In genomic region chr2:234963785-234964615, GRCh38 we compare ENCODE assay signal across 12 cellular contexts. TPM values are rescaled to one million over a fixed set of nuclear protein-coding genes. Genes with fewer than 3 reads are reported as not detected.
DNase-seq lines count a peak whose midpoint lies in the region; ATAC-seq and TF ChIP-seq lines count a peak whose summit lies in the region.
"Had no signal": no experiment of that assay in that cellular context is flagged by ENCODE, and none has a peak within 500 bp of the region (broad histone marks: within the 10 kb centered on the region; RNA-seq: fewer than 3 reads in every experiment).

No MANE protein-coding gene starts in this region.

- TF ChIP-seq CTCF in HEK293 (tag by site-specific recombination; IDR thresholded peaks at IDR 0.05) (no peak), gastroesophageal sphincter (IDR thresholded peaks at IDR 0.05) (no peak), smooth muscle cell (IDR thresholded peaks at IDR 0.05; ENCODE audit: borderline replicate concordance, insufficient read depth, poor library complexity, severe bottlenecking) (no peak), osteocyte (IDR thresholded peaks at IDR 0.05) (no peak)
- no peak for TF ChIP-seq CTCF in CD4-positive, alpha-beta T cell (IDR thresholded peaks at IDR 0.05)

- H3K4me3 ChIP-seq in HEK293 (ENCODE audit: low read depth, low read length) (no peak overlapping the region), gastroesophageal sphincter (no peak overlapping the region), smooth muscle cell (no peak overlapping the region)
- H3K4me3 ChIP-seq: HAP-1 had no signal

- H3K36me3 Mint-ChIP-seq in osteocyte (ENCODE audit: unreplicated experiment) = peaks cover 6% of the 10 kb centered on the region
- H3K36me3 Mint-ChIP-seq in CD4-positive, alpha-beta T cell (ENCODE audit: low read depth) = no peaks in the 10 kb centered on the region
- H3K36me3 Mint-ChIP-seq: activated CD8-positive, alpha-beta memory T cell treated with anti-CD3 and anti-CD28 coated beads, Interleukin-2, amount 10 ng/mL, durations not matched to agents 7 days and 5 days had no signal

- no peaks in the 10 kb centered on the region for H3K27me3 Mint-ChIP-seq in osteocyte (ENCODE audit: unreplicated experiment)
- H3K27me3 Mint-ChIP-seq in CD4-positive, alpha-beta T cell = peaks cover 10% of the 10 kb centered on the region
- H3K27me3 Mint-ChIP-seq: activated CD8-positive, alpha-beta memory T cell treated with anti-CD3 and anti-CD28 coated beads, Interleukin-2, amount 10 ng/mL, durations not matched to agents 7 days and 5 days had no signal

- no peak overlapping the region for H3K27ac Mint-ChIP-seq in osteocyte (ENCODE audit: unreplicated experiment)
- no peak overlapping the region for H3K27ac Mint-ChIP-seq in CD4-positive, alpha-beta T cell
- H3K27ac Mint-ChIP-seq: activated CD8-positive, alpha-beta memory T cell treated with anti-CD3 and anti-CD28 coated beads, Interleukin-2, amount 10 ng/mL, durations not matched to agents 7 days and 5 days had no signal

- ATAC-seq in gastroesophageal sphincter (peak; percentile 65), HG03439 (IDR thresholded peaks at IDR 0.05; ENCODE audit: unreplicated experiment) (no peak)
- no peak for ATAC-seq in CD4-positive, alpha-beta T cell (ENCODE audit: poor library complexity)
- ATAC-seq: activated CD8-positive, alpha-beta memory T cell treated with anti-CD3 and anti-CD28 coated beads, Interleukin-2, amount 10 ng/mL, durations not matched to agents 7 days and 5 days had no signal

- WGBS in gastroesophageal sphincter (ENCODE audit: low coverage in 1 of 2), 2 donors = 41% methylated on average over 5 of the region's 10 CpGs; no CpG with 5 or more reads in 1 of the 2 donors
- 64% methylated on average over 10 of the region's 10 CpGs for WGBS in smooth muscle cell (ENCODE audit: low lambda C conversion rate)

- H3K36me3 ChIP-seq in HEK293 (ENCODE audit: control insufficient read depth in 2 of 2, insufficient read depth in 1 of 2, low read length in 2 of 2) = no peaks in the 10 kb centered on the region
- H3K36me3 ChIP-seq in gastroesophageal sphincter = no peaks in the 10 kb centered on the region
- no peaks in the 10 kb centered on the region for H3K36me3 ChIP-seq in smooth muscle cell (ENCODE audit: low read depth)
- H3K36me3 ChIP-seq: HAP-1, neutrophil had no signal

- peaks cover 100% of the 10 kb centered on the region for H4K20me1 ChIP-seq in smooth muscle cell (ENCODE audit: low read depth)

- H3K4me2 ChIP-seq in smooth muscle cell = peak overlapping the region; percentile 52

- intact Hi-C loops in CD4-positive, alpha-beta T cell (cut with DNase I, micrococcal nuclease) = no loop called here

- no peak for TF ChIP-seq EP300 in gastroesophageal sphincter (IDR thresholded peaks at IDR 0.05)

- peaks cover 10% of the 10 kb centered on the region for H3F3A ChIP-seq in smooth muscle cell (ENCODE audit: low read depth)

- TF ChIP-seq POLR2A in gastroesophageal sphincter (IDR thresholded peaks at IDR 0.05) = no peak

- H3K9me3 ChIP-seq in HEK293 (ENCODE audit: control insufficient read depth, insufficient read depth, low read depth, low read length) (no peaks in the 10 kb centered on the region), gastroesophageal sphincter (no peaks in the 10 kb centered on the region), smooth muscle cell (replicated peaks; ENCODE audit: low read depth) (no peaks in the 10 kb centered on the region)
- no peaks in the 10 kb centered on the region for H3K9me3 ChIP-seq in CD4-positive, alpha-beta T cell (ENCODE audit: control insufficient read depth, low read length)
- H3K9me3 ChIP-seq: HAP-1, neutrophil had no signal

- no peaks in the 10 kb centered on the region for H3K27me3 ChIP-seq in gastroesophageal sphincter
- H3K27me3 ChIP-seq in smooth muscle cell (ENCODE audit: low read depth) = no peaks in the 10 kb centered on the region
- H3K27me3 ChIP-seq in CD4-positive, alpha-beta T cell (ENCODE audit: control insufficient read depth, insufficient read depth, low read length) = no peaks in the 10 kb centered on the region

- peaks cover 30% of the 10 kb centered on the region for H3K4me1 ChIP-seq in HEK293 (ENCODE audit: control insufficient read depth, insufficient read depth, low read length)
- peaks cover 0 to 32% (median 11%) of the 10 kb centered on the region in 3 donors for H3K4me1 ChIP-seq in gastroesophageal sphincter
- H3K4me1 ChIP-seq in smooth muscle cell (ENCODE audit: low read depth) = peaks cover 38% of the 10 kb centered on the region

- no peak overlapping the region for H3K4me3 Mint-ChIP-seq in osteocyte (ENCODE audit: unreplicated experiment)
- H3K4me3 Mint-ChIP-seq in CD4-positive, alpha-beta T cell = no peak overlapping the region
- H3K4me3 Mint-ChIP-seq: activated CD8-positive, alpha-beta memory T cell treated with anti-CD3 and anti-CD28 coated beads, Interleukin-2, amount 10 ng/mL, durations not matched to agents 7 days and 5 days had no signal

- no peak overlapping the region for H2AFZ ChIP-seq in smooth muscle cell (ENCODE audit: low read depth)

- CTCF ChIA-PET in HEK293 (lab: Yijun Ruan, JAX) = no interaction called here
- CTCF ChIA-PET in CD4-positive, alpha-beta T cell (lab: Charles Lee) = no interaction called here

- H3K9me3 Mint-ChIP-seq in osteocyte (ENCODE audit: unreplicated experiment) = no peaks in the 10 kb centered on the region
- no peaks in the 10 kb centered on the region for H3K9me3 Mint-ChIP-seq in CD4-positive, alpha-beta T cell

- DNase-seq in SW480 (ENCODE audit: low spot score) (peak; percentile 59), smooth muscle cell (lab: John Stamatoyannopoulos, UW; ENCODE audit: unreplicated experiment) (no peak), osteocyte (ENCODE audit: extremely low spot score, unreplicated experiment) (no peak), NCI-H345 (lab: John Stamatoyannopoulos, UW) (no peak)
- DNase-seq in CD4-positive, alpha-beta T cell = no peak
- DNase-seq: activated CD8-positive, alpha-beta memory T cell treated with anti-CD3 and anti-CD28 coated beads, Interleukin-2, amount 10 ng/mL, durations not matched to agents 7 days and 5 days; NCI-H2081 treated with DMSO at 0.1 percent for 48 hours had no signal

- peaks cover 97% of the 10 kb centered on the region for H3K79me2 ChIP-seq in smooth muscle cell (ENCODE audit: low read depth)

- no peak overlapping the region; the same call in 1 of the 2 replicates for H3K27ac ChIP-seq in HEK293 (ENCODE audit: extremely low read depth, low read depth, low read length)
- peak overlapping the region in 1 of 4 donors; percentile 34 for H3K27ac ChIP-seq in gastroesophageal sphincter
- H3K27ac ChIP-seq in smooth muscle cell (ENCODE audit: low read depth) = peak overlapping the region; percentile 74
- no peak overlapping the region for H3K27ac ChIP-seq in CD4-positive, alpha-beta T cell (ENCODE audit: low read depth, low read length)
- H3K27ac ChIP-seq: neutrophil had no signal

- peak overlapping the region; percentile 21 for H3K9ac ChIP-seq in smooth muscle cell (ENCODE audit: low read depth)

- POLR2A ChIA-PET in HEK293 (lab: Yijun Ruan, JAX) = no interaction called here
- POLR2A ChIA-PET in CD4-positive, alpha-beta T cell (lab: Charles Lee) = no interaction called here

- peaks cover 67% of the 10 kb centered on the region for H3K4me1 Mint-ChIP-seq in osteocyte (ENCODE audit: unreplicated experiment)
- H3K4me1 Mint-ChIP-seq in CD4-positive, alpha-beta T cell (ENCODE audit: low read depth) = no peaks in the 10 kb centered on the region
- H3K4me1 Mint-ChIP-seq: activated CD8-positive, alpha-beta memory T cell treated with anti-CD3 and anti-CD28 coated beads, Interleukin-2, amount 10 ng/mL, durations not matched to agents 7 days and 5 days had no signal

TF ChIP-seq in HEK293, 187 proteins besides CTCF, POLR2A, EP300 and RAD21 (continues in another document):
- peak; percentile 64; the same call in 1 of the 2 replicates for TF ChIP-seq ZNF660 (tag by site-specific recombination; IDR thresholded peaks at IDR 0.05)
- no peak for TF ChIP-seq ZNF202 (tag by site-specific recombination; IDR thresholded peaks at IDR 0.05; ENCODE audit: borderline replicate concordance)
- TF ChIP-seq ZSCAN16 (tag by site-specific recombination; IDR thresholded peaks at IDR 0.05) = no peak
- peak; percentile 13; the same call in 1 of the 2 replicates for TF ChIP-seq ZNF335 (tag by site-specific recombination; conservative IDR thresholded peaks at IDR 0.05)
- TF ChIP-seq PRDM6 (tag by site-specific recombination; IDR thresholded peaks at IDR 0.05) = peak; percentile 61; the same call in 1 of the 2 replicates
- no peak for TF ChIP-seq ZNF302 (tag by site-specific recombination; IDR thresholded peaks at IDR 0.05; ENCODE audit: low read depth)
- TF ChIP-seq ZNF544 (tag by site-specific recombination; IDR thresholded peaks at IDR 0.05) = no peak
- no peak for TF ChIP-seq ZNF791 (tag by site-specific recombination; IDR thresholded peaks at IDR 0.05)
- no peak for TF ChIP-seq ZNF426 (tag by site-specific recombination; IDR thresholded peaks at IDR 0.05)
- no peak for TF ChIP-seq ZNF792 (tag by site-specific recombination; IDR thresholded peaks at IDR 0.05)
- no peak for TF ChIP-seq ZNF621 (tag by site-specific recombination; IDR thresholded peaks at IDR 0.05)

RNA-seq across cellular contexts. Expression of gene SH3BP4, which starts 12.2 kb away (rescaled TPM):
- total RNA-seq in gastroesophageal sphincter (10 to 100 TPM; 29.3 to 63.0 (median 42.9) TPM), smooth muscle cell (47.7 and 58.4 TPM in 2 replicates), osteocyte (60.1 and 62.1 TPM in 2 replicates)
- polyA plus RNA-seq in smooth muscle cell = 34.9 and 38.9 TPM in 2 replicates
- under 1 TPM; 0.52 to 0.59 TPM for total RNA-seq in CD4-positive, alpha-beta T cell

Comparison
In these comparisons a context has a peak if more than half of its experiments do, and no peak if none do; other contexts are left out.
1. RNA of gene SH3BP4, which starts 12.2 kb away (total RNA-seq): 60.1 to 62.1 TPM in osteocyte, 29.3 to 63.0 TPM in gastroesophageal sphincter and 47.7 to 58.4 TPM in smooth muscle cell; 0.52 to 0.59 TPM in CD4-positive, alpha-beta T cell; every median in the first group is over 10 times any median in the second.